9 cellular contexts compared by ENCODE assay signal in the genomic region with DNA sequence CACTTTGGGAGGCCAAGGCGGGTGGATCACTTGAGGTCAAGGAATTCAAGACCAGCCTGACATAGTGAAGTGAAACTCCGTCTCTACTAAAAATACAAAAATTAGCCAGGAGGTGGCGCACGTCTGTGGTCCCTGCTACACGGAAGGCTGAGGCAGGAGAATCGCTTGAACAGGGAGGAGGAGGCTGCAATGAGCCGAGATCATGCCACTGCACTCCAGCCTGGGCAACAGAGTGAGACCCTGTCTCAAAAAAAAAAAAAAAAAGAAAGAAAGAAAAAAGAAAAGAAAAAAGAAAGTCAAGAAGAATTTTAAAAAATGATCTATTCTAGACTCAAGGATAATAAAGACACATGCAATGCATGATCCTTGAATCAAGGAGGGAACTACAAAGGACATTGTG. TPM values are rescaled to one million over a fixed set of nuclear protein-coding genes. Genes with fewer than 3 reads are reported as not detected.
DNase-seq lines count a peak whose midpoint lies in the region; ATAC-seq and TF ChIP-seq lines count a peak whose summit lies in the region.
"Not testable (repeated sequence)": the region's sequence is repeated elsewhere in the genome, so short reads cannot be mapped to it uniquely, and the experiment has no call there.
"Had no signal": no experiment of that assay in that cellular context is flagged by ENCODE, and none has a peak within 500 bp of the region (broad histone marks: within the 10 kb centered on the region; RNA-seq: fewer than 3 reads in every experiment).

No MANE protein-coding gene starts in this region.

- TF ChIP-seq CTCF in CD8-positive, alpha-beta T cell (IDR thresholded peaks at IDR 0.05) = peak; percentile 72
- TF ChIP-seq CTCF in HEK293 (tag by site-specific recombination; IDR thresholded peaks at IDR 0.05) = peak; percentile 81
- TF ChIP-seq CTCF in fibroblast of pulmonary artery (IDR thresholded peaks at IDR 0.05; ENCODE audit: low read length, missing control alignments) = peak; percentile 57

- H3K9me3 ChIP-seq in CD8-positive, alpha-beta T cell (ENCODE audit: low read length); HEK293 (ENCODE audit: control insufficient read depth, insufficient read depth, low read depth, low read length): not testable (repeated sequence)

- peaks cover 14% of the 10 kb centered on the region for H3K27me3 Mint-ChIP-seq in CD8-positive, alpha-beta T cell (ENCODE audit: low read depth)
- H3K27me3 Mint-ChIP-seq in T-helper 2 cell treated with Interferon-gamma antibody and Interleukin-4, amounts not matched to agents 5 μg/mL and 100 μg/mL, for 36 hours (ENCODE audit: low read depth) = peaks cover 50% of the 10 kb centered on the region
- not testable (repeated sequence) for H3K27me3 Mint-ChIP-seq in activated naive CD4-positive, alpha-beta T cell treated with anti-CD3 and anti-CD28 coated beads for 36 hours (ENCODE audit: low read depth)

- not testable (repeated sequence) for H3K4me3 Mint-ChIP-seq in CD8-positive, alpha-beta T cell; T-helper 2 cell treated with Interferon-gamma antibody and Interleukin-4, amounts not matched to agents 5 μg/mL and 100 μg/mL, for 36 hours; activated naive CD4-positive, alpha-beta T cell treated with anti-CD3 and anti-CD28 coated beads for 36 hours

- CTCF ChIA-PET in CD8-positive, alpha-beta T cell (lab: Charles Lee) = not testable (repeated sequence)
- CTCF ChIA-PET in HEK293 (lab: Yijun Ruan, JAX) = interaction anchor here (3.4 kb wide), 1 partner anchor 22 kb away, joined by 35 read pairs; no protein-coding TSS in a partner anchor
- CTCF ChIA-PET in activated naive CD4-positive, alpha-beta T cell treated with anti-CD3 and anti-CD28 coated beads for 36 hours (lab: Charles Lee) = interaction anchor here (1.0 kb wide), 1 partner anchor 21 kb away, joined by 3 read pairs; no protein-coding TSS in a partner anchor

- H3K27ac Mint-ChIP-seq in CD8-positive, alpha-beta T cell; T-helper 2 cell treated with Interferon-gamma antibody and Interleukin-4, amounts not matched to agents 5 μg/mL and 100 μg/mL, for 36 hours; activated naive CD4-positive, alpha-beta T cell treated with anti-CD3 and anti-CD28 coated beads for 36 hours: not testable (repeated sequence)

- not testable (repeated sequence) for H3K36me3 Mint-ChIP-seq in CD8-positive, alpha-beta T cell; T-helper 2 cell treated with Interferon-gamma antibody and Interleukin-4, amounts not matched to agents 5 μg/mL and 100 μg/mL, for 36 hours (ENCODE audit: low read depth); activated naive CD4-positive, alpha-beta T cell treated with anti-CD3 and anti-CD28 coated beads for 36 hours (ENCODE audit: low read depth)

- H3K27me3 ChIP-seq in CD8-positive, alpha-beta T cell (ENCODE audit: insufficient read depth, low read length) = not testable (repeated sequence)

- intact Hi-C loops in CD8-positive, alpha-beta T cell (cut with DNase I, micrococcal nuclease) = loop anchor here (1.0 kb wide), 7 partner anchors 22 to 677 kb away; partner anchors contain the start of gene UNC5CL (in 1 of the 2)
- intact Hi-C loops in activated naive CD4-positive, alpha-beta T cell treated with anti-CD3 and anti-CD28 coated beads for 36 hours (cut with micrococcal nuclease) = loop anchor here (1.0 kb wide), 5 partner anchors 21 to 312 kb away; partner anchors contain the start of gene UNC5CL

- H3K36me3 ChIP-seq in CD8-positive, alpha-beta T cell (ENCODE audit: insufficient read depth, low read length); HEK293 (ENCODE audit: control insufficient read depth in 2 of 2, insufficient read depth in 1 of 2, low read length in 2 of 2): not testable (repeated sequence)

- not testable (repeated sequence) for H3K27ac ChIP-seq in CD8-positive, alpha-beta T cell (ENCODE audit: low read depth, low read length); HEK293 (ENCODE audit: extremely low read depth, low read depth, low read length)

- H3K4me1 Mint-ChIP-seq in CD8-positive, alpha-beta T cell (ENCODE audit: low read depth); T-helper 2 cell treated with Interferon-gamma antibody and Interleukin-4, amounts not matched to agents 5 μg/mL and 100 μg/mL, for 36 hours (ENCODE audit: low read depth); activated naive CD4-positive, alpha-beta T cell treated with anti-CD3 and anti-CD28 coated beads for 36 hours (ENCODE audit: low read depth): not testable (repeated sequence)

- H3K4me3 ChIP-seq in CD8-positive, alpha-beta T cell (ENCODE audit: low read depth, low read length); HEK293 (ENCODE audit: low read depth, low read length); fibroblast of pulmonary artery (replicated peaks; ENCODE audit: low read depth, low read length): not testable (repeated sequence)

- not testable (repeated sequence) for H3K9me3 Mint-ChIP-seq in CD8-positive, alpha-beta T cell; T-helper 2 cell treated with Interferon-gamma antibody and Interleukin-4, amounts not matched to agents 5 μg/mL and 100 μg/mL, for 36 hours; activated naive CD4-positive, alpha-beta T cell treated with anti-CD3 and anti-CD28 coated beads for 36 hours

- DNase-seq in CD8-positive, alpha-beta T cell = peak; percentile 19 to 70 (median 43)
- peak; percentile 13 for DNase-seq in NCI-H2196 (lab: John Stamatoyannopoulos, UW; ENCODE audit: unreplicated experiment)
- DNase-seq in T-helper 2 cell treated with Interferon-gamma antibody and Interleukin-4, amounts not matched to agents 5 μg/mL and 100 μg/mL, for 36 hours (ENCODE audit: low spot score) = peak; percentile 50
- peak; percentile 70 for DNase-seq in activated naive CD4-positive, alpha-beta T cell treated with anti-CD3 and anti-CD28 coated beads for 36 hours
- peak; percentile 73 for DNase-seq in fibroblast of pulmonary artery (ENCODE audit: low read depth)
- DNase-seq in myocyte (ENCODE audit: low read depth) = peak; percentile 73
- peak; percentile 18 for DNase-seq in stimulated activated CD8-positive, alpha-beta memory T cell treated with anti-CD3 and anti-CD28 coated beads, Interleukin-15, amount 100 ng/mL, for 24 hours (ENCODE audit: low read depth)

- H3K4me1 ChIP-seq in CD8-positive, alpha-beta T cell (ENCODE audit: insufficient read depth, low read length); HEK293 (ENCODE audit: control insufficient read depth, insufficient read depth, low read length): not testable (repeated sequence)

- ATAC-seq in CD8-positive, alpha-beta T cell = peak; percentile 58

- POLR2A ChIA-PET in CD8-positive, alpha-beta T cell (lab: Charles Lee); HEK293 (lab: Yijun Ruan, JAX): not testable (repeated sequence)

TF ChIP-seq in HEK293, 187 proteins besides CTCF, POLR2A, EP300 and RAD21:
- TF ChIP-seq ZEB2 (tag by site-specific recombination; IDR thresholded peaks at IDR 0.05) (0 out of 2 replicates have a peak, but pooled peaks have one; percentile 28), ZNF121 (tag by site-specific recombination; IDR thresholded peaks at IDR 0.05) (peak; percentile 99), ZBTB17 (tag by site-specific recombination; IDR thresholded peaks at IDR 0.05) (peak; percentile 71), ZNF654 (tag by site-specific recombination; IDR thresholded peaks at IDR 0.05; ENCODE audit: low read depth) (peak; percentile 67)
- TF ChIP-seq, protein P1, sequence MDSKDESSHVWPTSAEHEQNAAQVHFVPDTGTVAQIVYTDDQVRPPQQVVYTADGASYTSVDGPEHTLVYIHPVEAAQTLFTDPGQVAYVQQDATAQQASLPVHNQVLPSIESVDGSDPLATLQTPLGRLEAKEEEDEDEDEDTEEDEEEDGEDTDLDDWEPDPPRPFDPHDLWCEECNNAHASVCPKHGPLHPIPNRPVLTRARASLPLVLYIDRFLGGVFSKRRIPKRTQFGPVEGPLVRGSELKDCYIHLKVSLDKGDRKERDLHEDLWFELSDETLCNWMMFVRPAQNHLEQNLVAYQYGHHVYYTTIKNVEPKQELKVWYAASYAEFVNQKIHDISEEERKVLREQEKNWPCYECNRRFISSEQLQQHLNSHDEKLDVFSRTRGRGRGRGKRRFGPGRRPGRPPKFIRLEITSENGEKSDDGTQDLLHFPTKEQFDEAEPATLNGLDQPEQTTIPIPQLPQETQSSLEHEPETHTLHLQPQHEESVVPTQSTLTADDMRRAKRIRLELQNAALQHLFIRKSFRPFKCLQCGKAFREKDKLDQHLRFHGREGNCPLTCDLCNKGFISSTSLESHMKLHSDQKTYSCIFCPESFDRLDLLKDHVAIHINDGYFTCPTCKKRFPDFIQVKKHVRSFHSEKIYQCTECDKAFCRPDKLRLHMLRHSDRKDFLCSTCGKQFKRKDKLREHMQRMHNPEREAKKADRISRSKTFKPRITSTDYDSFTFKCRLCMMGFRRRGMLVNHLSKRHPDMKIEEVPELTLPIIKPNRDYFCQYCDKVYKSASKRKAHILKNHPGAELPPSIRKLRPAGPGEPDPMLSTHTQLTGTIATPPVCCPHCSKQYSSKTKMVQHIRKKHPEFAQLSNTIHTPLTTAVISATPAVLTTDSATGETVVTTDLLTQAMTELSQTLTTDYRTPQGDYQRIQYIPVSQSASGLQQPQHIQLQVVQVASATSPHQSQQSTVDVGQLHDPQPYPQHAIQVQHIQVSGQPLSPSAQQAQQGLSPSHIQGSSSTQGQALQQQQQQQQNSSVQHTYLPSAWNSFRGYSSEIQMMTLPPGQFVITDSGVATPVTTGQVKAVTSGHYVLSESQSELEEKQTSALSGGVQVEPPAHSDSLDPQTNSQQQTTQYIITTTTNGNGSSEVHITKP (tag by site-specific recombination; IDR thresholded peaks at IDR 0.05) = 0 out of 2 replicates have a peak, but pooled peaks have one; percentile 29

RNA-seq across cellular contexts. Expression of gene UNC5CL, which starts 32.8 kb away (rescaled TPM):
- 1 to 10 TPM; 1.4 to 2.3 TPM for total RNA-seq in CD8-positive, alpha-beta T cell
- 1 to 10 TPM; 2.3 to 3.0 TPM for total RNA-seq in activated naive CD4-positive, alpha-beta T cell treated with anti-CD3 and anti-CD28 coated beads for 36 hours
- total RNA-seq in myocyte = 2.3 and 2.7 TPM in 2 replicates
- 0.45 TPM for polyA plus RNA-seq in myocyte (2012)

RNA-seq across cellular contexts. Expression of gene TSPO2, which starts 36.0 kb away (rescaled TPM):
- not detected for total RNA-seq in CD8-positive, alpha-beta T cell
- total RNA-seq in activated naive CD4-positive, alpha-beta T cell treated with anti-CD3 and anti-CD28 coated beads for 36 hours = not detected
- total RNA-seq in myocyte = not detected in 2 replicates
- polyA plus RNA-seq in myocyte (2012) = not detected
- total RNA-seq: urinary bladder had no signal
- polyA plus RNA-seq: urinary bladder had no signal

RNA-seq across cellular contexts. Expression of gene APOBEC2, which starts 46.8 kb away (rescaled TPM):
- total RNA-seq in CD8-positive, alpha-beta T cell = not detected
- not detected for total RNA-seq in activated naive CD4-positive, alpha-beta T cell treated with anti-CD3 and anti-CD28 coated beads for 36 hours
- total RNA-seq in myocyte = 110 and 231 TPM in 2 replicates
- polyA plus RNA-seq in myocyte (2012) = 55.6 TPM

Comparison
In these comparisons a context has a peak if more than half of its experiments do, and no peak if none do; other contexts are left out.
1. DNase-seq: peak in every context shown above with its lines; median percentile 73 in fibroblast of pulmonary artery; 73 in myocyte; 70 in activated naive CD4-positive, alpha-beta T cell treated with anti-CD3 and anti-CD28 coated beads for 36 hours; 50 in T-helper 2 cell treated with Interferon-gamma antibody and Interleukin-4, amounts not matched to agents 5 μg/mL and 100 μg/mL, for 36 hours; 43 in CD8-positive, alpha-beta T cell; 18 in stimulated activated CD8-positive, alpha-beta memory T cell treated with anti-CD3 and anti-CD28 coated beads, Interleukin-15, amount 100 ng/mL, for 24 hours; 13 in NCI-H2196.
2. RNA of gene APOBEC2, which starts 46.8 kb away (total RNA-seq): 110 to 231 TPM in myocyte; not detected in CD8-positive, alpha-beta T cell and not detected in activated naive CD4-positive, alpha-beta T cell treated with anti-CD3 and anti-CD28 coated beads for 36 hours; every median in the first group is over 100 times any median in the second.
3. Peak in every context shown above with its lines, with median percentiles within 50 percentile points of each other: CTCF ChIP-seq.